In genomic region chr7:83077328-83077727, GRCh38 we compare ENCODE assay signal across 18 cellular contexts.
"Had no signal": no experiment of that assay in that cellular context is flagged by ENCODE, and none has a peak within 500 bp of the region (broad histone marks: within the 10 kb centered on the region; RNA-seq: fewer than 3 reads in every experiment).

No MANE protein-coding gene starts in this region.

- H3K27ac ChIP-seq: coronary artery, hepatocyte, left ventricle myocardium inferior, neutrophil, right atrium auricular region, tibial artery, uterus had no signal

- H3K4me3 ChIP-seq: coronary artery, hepatocyte, left ventricle myocardium inferior, right atrium auricular region, tibial artery, uterus had no signal

- H3K27me3 ChIP-seq: hepatocyte, neutrophil, right atrium auricular region, tibial artery, uterus had no signal

- ATAC-seq: natural killer cell had no signal

- H3K4me1 ChIP-seq: left ventricle myocardium inferior, right atrium auricular region, tibial artery, uterus had no signal

- DNase-seq: activated CD4-positive, alpha-beta T cell treated with anti-CD3 and anti-CD28 coated beads, Interleukin-2, amount 50 U/mL, for 1 hour; activated naive CD4-positive, alpha-beta T cell; activated naive CD8-positive, alpha-beta T cell treated with anti-CD3 and anti-CD28 coated beads, Interleukin-2, amount 10 ng/mL, durations not matched to agents 7 days and 5 days; activated T-cell treated with anti-CD3 and anti-CD28 coated beads for 4 hours; aorta; central memory CD4-positive, alpha-beta T cell; effector CD8-positive, alpha-beta T cell; left ventricle myocardium inferior; natural killer cell; stimulated activated CD4-positive, alpha-beta T cell treated with anti-CD3 and anti-CD28 coated beads, Interleukin-15, amount 100 ng/mL, for 24 hours; stimulated activated CD4-positive, alpha-beta T cell treated with anti-CD3 and anti-CD28 coated beads, Interleukin-4, amount 100 ng/mL, for 1 hour; stimulated activated naive CD4-positive, alpha-beta T cell; tibial artery; uterus had no signal
